16 cellular contexts compared by ENCODE assay signal in genomic region chr7:106588576-106589494, GRCh38.
DNase-seq lines count a peak whose midpoint lies in the region; ATAC-seq, FAIRE-seq and TF ChIP-seq lines count a peak whose summit lies in the region.
"Had no signal": no experiment of that assay in that cellular context is flagged by ENCODE, and none has a peak within 500 bp of the region (broad histone marks: within the 10 kb centered on the region; RNA-seq: fewer than 3 reads in every experiment).

No MANE protein-coding gene starts in this region.

- no peak overlapping the region for H2BK5ac ChIP-seq in H1 (ENCODE audit: low read depth, low read length)

- H4K8ac ChIP-seq in H1 (ENCODE audit: extremely low read depth, insufficient read depth, low read length), result no peak overlapping the region

- H2BK15ac ChIP-seq in H1 (ENCODE audit: low read length), result no peak overlapping the region

- no peaks in the 10 kb centered on the region for H4K20me1 ChIP-seq in H1 (replicated peaks in 1 of 2; ENCODE audit: control insufficient read depth in 1 of 2, insufficient read depth in 2 of 2, low read length in 2 of 2)

- H3K79me1 ChIP-seq in H1 (ENCODE audit: low read depth, low read length), result no peaks in the 10 kb centered on the region

- TF ChIP-seq EP300 in H1 (IDR thresholded peaks at IDR 0.05; ENCODE audit: borderline replicate concordance in 1 of 2, low read depth in 2 of 2, low read length in 2 of 2), result no peak

- H3K14ac ChIP-seq in H1 (ENCODE audit: insufficient read length), result no peak overlapping the region

- H2AK5ac ChIP-seq in H1 (ENCODE audit: low read depth, low read length), result no peak overlapping the region

- no peak overlapping the region for H3K18ac ChIP-seq in H1 (ENCODE audit: extremely low read depth, low read length)

- 90% methylated on average over 13 of the region's 13 CpGs; no CpG with 5 or more reads in 1 of the 2 experiments for WGBS in H1 (ENCODE audit: extremely low coverage in 1 of 2, insufficient coverage in 1 of 2, insufficient read length in 1 of 2, insufficient replicate concordance in 2 of 2, low coverage in 1 of 2, low lambda C conversion rate in 2 of 2, missing lambda C conversion rate in 1 of 2), 2 experiments

- FAIRE-seq in H1 (lab: Jason Lieb, UNC), result no peak

- POLR2A ChIA-PET in H1 (lab: Charles Lee; ENCODE audit: partially characterized antibody), result interaction anchor here (1.2 kb wide), 1 partner anchor 10 kb away, joined by 3 read pairs; no protein-coding TSS in a partner anchor

- H3K79me2 ChIP-seq in H1 (ENCODE audit: control insufficient read depth in 1 of 2, insufficient read depth in 2 of 2, low read length in 2 of 2), result no peaks in the 10 kb centered on the region

- H3K23ac ChIP-seq in H1 (ENCODE audit: insufficient read length), result no peak overlapping the region

- no peak for TF ChIP-seq CTCF in H1 (IDR thresholded peaks at IDR 0.05; ENCODE audit: control extremely low read depth in 1 of 3, insufficient read depth in 1 of 3, low read depth in 1 of 3, low read length in 3 of 3)

- no peak overlapping the region for H4K5ac ChIP-seq in H1 (ENCODE audit: insufficient read length, low read depth, low read length)

- H4K91ac ChIP-seq in H1 (replicated peaks; ENCODE audit: insufficient read length, low read length), result no peak overlapping the region

- H2AFZ ChIP-seq in H1 (ENCODE audit: low read length), result peak overlapping the region; percentile 50; the same call in 1 of the 2 replicates

- H3K4ac ChIP-seq in H1 (replicated peaks; ENCODE audit: insufficient read length, low read depth, low read length), result no peak overlapping the region

- no peak overlapping the region for H3K9ac ChIP-seq in H1 (replicated peaks in 1 of 4; ENCODE audit: extremely low read depth in 1 of 4, low read depth in 3 of 4, low read length in 3 of 4)

- H2BK12ac ChIP-seq in H1 (ENCODE audit: low read depth, low read length), result no peak overlapping the region

- H3K4me3 ChIP-seq in H1 (ENCODE audit: extremely low read depth in 1 of 4, insufficient read depth in 2 of 4, low read depth in 3 of 4, low read length in 4 of 4), result no peak overlapping the region
- H3K4me3 ChIP-seq: SK-N-MC had no signal

- H3K27ac ChIP-seq in H1 (ENCODE audit: low read depth, low read length), result no peak overlapping the region
- H3K27ac ChIP-seq: RWPE1, SK-N-MC had no signal

- ATAC-seq in HG02973 (IDR thresholded peaks at IDR 0.05; ENCODE audit: unreplicated experiment), result no peak
- ATAC-seq: T-cell had no signal

- no peak overlapping the region for H2BK20ac ChIP-seq in H1 (ENCODE audit: low read length)

- H3K56ac ChIP-seq in H1 (replicated peaks; ENCODE audit: insufficient read length, low read depth, low read length), result no peak overlapping the region

- H3K23me2 ChIP-seq in H1 (ENCODE audit: low read depth, low read length), result no peaks in the 10 kb centered on the region

- CTCF ChIA-PET in H1 (lab: Charles Lee; ENCODE audit: partially characterized antibody), result interaction anchor here (0.8 to 1.8 kb wide), 3 partner anchors 46 to 460 kb away, joined by 3 to 4 read pairs (median 3); partner anchors contain the start of gene CCDC71L

- H3K4me1 ChIP-seq in H1 (replicated peaks in 1 of 4; ENCODE audit: control insufficient read depth in 3 of 4, insufficient read depth in 4 of 4, low read length in 3 of 4), result no peaks in the 10 kb centered on the region

- H3K9me3 ChIP-seq in H1 (ENCODE audit: insufficient read depth in 2 of 2, low read depth in 1 of 2, low read length in 1 of 2), result no peaks in the 10 kb centered on the region
- H3K9me3 ChIP-seq: BE2C had no signal

- no peak for TF ChIP-seq RAD21 in H1 (IDR thresholded peaks at IDR 0.05 in 1 of 2, conservative IDR thresholded peaks at IDR 0.05 in 1 of 2; ENCODE audit: low read depth in 2 of 2, low read length in 2 of 2)

- no peak overlapping the region for H3K4me2 ChIP-seq in H1 (ENCODE audit: insufficient read depth in 1 of 2, low read depth in 2 of 2, low read length in 2 of 2)

- no peak overlapping the region for H2BK120ac ChIP-seq in H1 (replicated peaks; ENCODE audit: low read depth, low read length)

- no peaks in the 10 kb centered on the region for H3K27me3 ChIP-seq in H1 (replicated peaks in 1 of 4; ENCODE audit: control insufficient read depth in 3 of 4, extremely low read depth in 1 of 4, insufficient read depth in 3 of 4, low read length in 3 of 4)
- H3K27me3 ChIP-seq: BE2C had no signal

- peak; percentile 21 for DNase-seq in CMK (ENCODE audit: low read depth)
- peak; percentile 76 for DNase-seq in ELF-1 (ENCODE audit: low read depth, low spot score)
- no peak for DNase-seq in H1 (ENCODE audit: low read depth in 1 of 2, low spot score in 2 of 2)
- peak; percentile 24 for DNase-seq in left kidney (ENCODE audit: low read depth, low spot score)
- no peak for DNase-seq in activated T-cell treated with anti-CD3 and anti-CD28 coated beads for 4 hours
- DNase-seq in amygdala (lab: John Stamatoyannopoulos, UW), result no peak
- DNase-seq in activated CD4-positive, alpha-beta T cell treated with anti-CD3 and anti-CD28 coated beads, Interleukin-2, amount 50 U/mL, for 48 hours, result no peak
- DNase-seq: BE2C; CD4-positive, alpha-beta memory T cell; H7; MV-4-11; NCI-H1436; T-cell had no signal

- H3K36me3 ChIP-seq in H1 (ENCODE audit: control insufficient read depth in 2 of 4, insufficient read depth in 4 of 4, low read length in 3 of 4), result no peaks in the 10 kb centered on the region
- H3K36me3 ChIP-seq: BE2C had no signal

- TF ChIP-seq POLR2A in H1 (IDR thresholded peaks at IDR 0.05; ENCODE audit: control extremely low read depth in 1 of 2, low read depth in 2 of 2, low read length in 2 of 2), result no peak

TF ChIP-seq in H1, 55 proteins besides CTCF, POLR2A, EP300 and RAD21:
- TF ChIP-seq HDAC6 (IDR thresholded peaks at IDR 0.05; ENCODE audit: low read depth, low read length) (no peak), MAFK (IDR thresholded peaks at IDR 0.05; ENCODE audit: low read depth, low read length) (no peak), SP4 (IDR thresholded peaks at IDR 0.05; ENCODE audit: low read length) (no peak), CREB1 (IDR thresholded peaks at IDR 0.05) (no peak), TEAD4 (IDR thresholded peaks at IDR 0.05; ENCODE audit: low read depth, low read length) (no peak), PHF8 (conservative IDR thresholded peaks at IDR 0.05; ENCODE audit: low read depth, low read length) (no peak), CBX5 (IDR thresholded peaks at IDR 0.05; ENCODE audit: low read depth, low read length) (no peak), JUN (IDR thresholded peaks at IDR 0.05; ENCODE audit: low read depth, low read length) (no peak), KDM1A (IDR thresholded peaks at IDR 0.05; ENCODE audit: borderline replicate concordance, low read length) (no peak), JUND (IDR thresholded peaks at IDR 0.05; ENCODE audit: low read length) (no peak), CHD1 (IDR thresholded peaks at IDR 0.05; ENCODE audit: low read depth, low read length) (no peak)
- TF ChIP-seq, protein P1, sequence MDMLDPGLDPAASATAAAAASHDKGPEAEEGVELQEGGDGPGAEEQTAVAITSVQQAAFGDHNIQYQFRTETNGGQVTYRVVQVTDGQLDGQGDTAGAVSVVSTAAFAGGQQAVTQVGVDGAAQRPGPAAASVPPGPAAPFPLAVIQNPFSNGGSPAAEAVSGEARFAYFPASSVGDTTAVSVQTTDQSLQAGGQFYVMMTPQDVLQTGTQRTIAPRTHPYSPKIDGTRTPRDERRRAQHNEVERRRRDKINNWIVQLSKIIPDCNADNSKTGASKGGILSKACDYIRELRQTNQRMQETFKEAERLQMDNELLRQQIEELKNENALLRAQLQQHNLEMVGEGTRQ (IDR thresholded peaks at IDR 0.05; ENCODE audit: low read length), result no peak
- TF ChIP-seq, protein P2, sequence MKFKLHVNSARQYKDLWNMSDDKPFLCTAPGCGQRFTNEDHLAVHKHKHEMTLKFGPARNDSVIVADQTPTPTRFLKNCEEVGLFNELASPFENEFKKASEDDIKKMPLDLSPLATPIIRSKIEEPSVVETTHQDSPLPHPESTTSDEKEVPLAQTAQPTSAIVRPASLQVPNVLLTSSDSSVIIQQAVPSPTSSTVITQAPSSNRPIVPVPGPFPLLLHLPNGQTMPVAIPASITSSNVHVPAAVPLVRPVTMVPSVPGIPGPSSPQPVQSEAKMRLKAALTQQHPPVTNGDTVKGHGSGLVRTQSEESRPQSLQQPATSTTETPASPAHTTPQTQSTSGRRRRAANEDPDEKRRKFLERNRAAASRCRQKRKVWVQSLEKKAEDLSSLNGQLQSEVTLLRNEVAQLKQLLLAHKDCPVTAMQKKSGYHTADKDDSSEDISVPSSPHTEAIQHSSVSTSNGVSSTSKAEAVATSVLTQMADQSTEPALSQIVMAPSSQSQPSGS (IDR thresholded peaks at IDR 0.05; ENCODE audit: low read length), result no peak

Comparison
In these comparisons a context has a peak if more than half of its experiments do, and no peak if none do; other contexts are left out.
1. DNase-seq: peak in CMK (single experiment), ELF-1 (single experiment) and left kidney (single experiment); none in H1 (0 of 2), activated T-cell treated with anti-CD3 and anti-CD28 coated beads for 4 hours (single experiment), amygdala (0 of 56) and activated CD4-positive, alpha-beta T cell treated with anti-CD3 and anti-CD28 coated beads, Interleukin-2, amount 50 U/mL, for 48 hours (0 of 2).